Comparison of ENCODE assay signal across 9 cellular contexts in genomic region chr2:437772-438393, GRCh38.
DNase-seq lines count a peak whose midpoint lies in the region; ATAC-seq, FAIRE-seq and TF ChIP-seq lines count a peak whose summit lies in the region.
"Had no signal": no experiment of that assay in that cellular context is flagged by ENCODE, and none has a peak within 500 bp of the region (broad histone marks: within the 10 kb centered on the region; RNA-seq: fewer than 3 reads in every experiment).

No MANE protein-coding gene starts in this region.

- no peak overlapping the region for H3K4me2 ChIP-seq in HCT116 (ENCODE audit: low read length)

- intact Hi-C loops in HCT116 (cut with micrococcal nuclease), result no loop called here
- intact Hi-C loops in transverse colon (cut with DNase I; ENCODE audit: low total_unique reads), result no loop called here

- 17 to 23% methylated on average over 6 to 15 of the region's 15 CpGs for WGBS in transverse colon (ENCODE audit: low coverage in 1 of 2), 2 donors

- peaks cover 8% of the 10 kb centered on the region; the same call in 1 of the 2 replicates for H3K27me3 ChIP-seq in HCT116 (ENCODE audit: insufficient read depth, low read length)
- H3K27me3 ChIP-seq in endocrine pancreas (ENCODE audit: control insufficient read depth, insufficient read depth, low read length), result peaks cover 2% of the 10 kb centered on the region
- H3K27me3 ChIP-seq in transverse colon, result no peaks in the 10 kb centered on the region
- H3K27me3 ChIP-seq: vagina had no signal

- POLR2A ChIA-PET in HCT116 (lab: Charles Lee), result no interaction called here

- H3K79me2 ChIP-seq in HCT116 (ENCODE audit: insufficient read depth, low read length), result no peaks in the 10 kb centered on the region

- H3K9me3 ChIP-seq in HCT116 (ENCODE audit: control insufficient read depth in 1 of 2, insufficient read depth in 1 of 2, low read depth in 1 of 2, low read length in 2 of 2) (no peaks in the 10 kb centered on the region), endocrine pancreas (ENCODE audit: control insufficient read depth, low read length) (no peaks in the 10 kb centered on the region), transverse colon (no peaks in the 10 kb centered on the region)
- H3K9me3 ChIP-seq: vagina had no signal

- ATAC-seq in GM18517 (IDR thresholded peaks at IDR 0.05; ENCODE audit: unreplicated experiment), result peak; percentile 96
- ATAC-seq in HCT116, result peak; percentile 32; the same call in 1 of the 2 replicates

- H3K36me3 ChIP-seq in HCT116 (ENCODE audit: control insufficient read depth in 1 of 2, insufficient read depth in 2 of 2, low read length in 2 of 2), result no peaks in the 10 kb centered on the region
- no peaks in the 10 kb centered on the region for H3K36me3 ChIP-seq in endocrine pancreas (ENCODE audit: control insufficient read depth, insufficient read depth, low read length)
- no peaks in the 10 kb centered on the region for H3K36me3 ChIP-seq in transverse colon
- H3K36me3 ChIP-seq: vagina had no signal

- H3K9ac ChIP-seq in HCT116 (ENCODE audit: low read length) (no peak overlapping the region), endocrine pancreas (ENCODE audit: control insufficient read depth, insufficient read depth, low read length) (no peak overlapping the region)

- in situ Hi-C loops in transverse colon (cut with MboI; ENCODE audit: low pct_ligation_motif_present in 1 of 4, low pct_unique_long_range_greater_than_20kb in 1 of 4, low sequenced_read_pairs in 3 of 4), result no loop called here

- CTCF ChIA-PET in HCT116 (lab: Charles Lee), result no interaction called here

- H3K9me2 ChIP-seq in HCT116 (ENCODE audit: insufficient read depth), result no peaks in the 10 kb centered on the region

- no TSS peak for BruUV-seq in HCT116 (replicated peaks; lab: Mats Ljungman, UMichigan)

- no peak overlapping the region for H2AFZ ChIP-seq in HCT116 (ENCODE audit: low read depth, low read length, poor library complexity, severe bottlenecking)

- H4K20me1 ChIP-seq in HCT116 (ENCODE audit: insufficient read depth), result no peaks in the 10 kb centered on the region

- H3K4me1 ChIP-seq in HCT116 (ENCODE audit: control insufficient read depth in 1 of 2, insufficient read depth in 2 of 2, low read length in 2 of 2) (peaks cover 0 to 3% of the 10 kb centered on the region in 2 experiments; a peak in 1 of 4 replicates), endocrine pancreas (ENCODE audit: control insufficient read depth, insufficient read depth, low read length) (no peaks in the 10 kb centered on the region), transverse colon (no peaks in the 10 kb centered on the region)
- H3K4me1 ChIP-seq: vagina had no signal

- H3K4me3 ChIP-seq in HCT116 (replicated peaks in 1 of 2; ENCODE audit: low read depth in 1 of 2, low read length in 2 of 2), result no peak overlapping the region
- peak overlapping the region; percentile 48 for H3K4me3 ChIP-seq in endocrine pancreas (ENCODE audit: control insufficient read depth, insufficient read depth, low read length)
- H3K4me3 ChIP-seq in transverse colon, result no peak overlapping the region
- H3K4me3 ChIP-seq: vagina had no signal

- DNase-seq in HCT116 (ENCODE audit: low read depth, low spot score) (no peak), NCI-H1092 (lab: John Stamatoyannopoulos, UW) (peak; percentile 14), transverse colon (peak; percentile 77), T1000 (lab: John Stamatoyannopoulos, UW) (no peak), RCC 7860 (ENCODE audit: low spot score) (no peak)
- peak in 3 of 4 experiments; percentile 6 to 32 (median 29) for DNase-seq in activated CD4-positive, CD25-positive, alpha-beta regulatory T cell (lab: John Stamatoyannopoulos, UW)

- TF ChIP-seq POLR2A in HCT116 (IDR thresholded peaks at IDR 0.05; ENCODE audit: borderline replicate concordance, extremely low read depth, insufficient read depth, insufficient read length), result no peak
- TF ChIP-seq POLR2A in transverse colon (IDR thresholded peaks at IDR 0.05), result no peak

- RAD21 ChIA-PET in HCT116 (lab: Charles Lee; ENCODE audit: low non-redundant PET in 1 of 2, low total read pairs in 2 of 2, uncharacterized antibody in 2 of 2, unreplicated experiment in 2 of 2), result no interaction called here

- TF ChIP-seq RAD21 in HCT116 (IDR thresholded peaks at IDR 0.05; ENCODE audit: low read depth), result no peak

- FAIRE-seq in RCC 7860 (lab: Jason Lieb, UNC), result no peak

- H3K27ac ChIP-seq in HCT116 (ENCODE audit: low read depth, low read length) (no peak overlapping the region), transverse colon (peak overlapping the region in 3 of 4 donors; percentile 18 to 61 (median 25))
- H3K27ac ChIP-seq: vagina had no signal

- TF ChIP-seq EP300 in transverse colon (IDR thresholded peaks at IDR 0.05; ENCODE audit: low read depth), result no peak

- TF ChIP-seq CTCF in HCT116 (IDR thresholded peaks at IDR 0.05 in 2 of 3, conservative IDR thresholded peaks at IDR 0.05 in 1 of 3; ENCODE audit: borderline replicate concordance in 1 of 3, insufficient read depth in 1 of 3, low read depth in 2 of 3, low read length in 2 of 3), result no peak
- TF ChIP-seq CTCF in transverse colon (IDR thresholded peaks at IDR 0.05), result no peak

TF ChIP-seq in HCT116, 20 proteins besides CTCF, POLR2A, EP300 and RAD21:
- no peak for TF ChIP-seq FOSL1 (IDR thresholded peaks at IDR 0.05; ENCODE audit: low read depth)
- no peak for TF ChIP-seq TCF7L2 (IDR thresholded peaks at IDR 0.05; ENCODE audit: borderline replicate concordance, extremely low read depth, insufficient read depth, insufficient read length)
- TF ChIP-seq REST (IDR thresholded peaks at IDR 0.05; ENCODE audit: low read depth), result no peak
- no peak for TF ChIP-seq ATF3 (IDR thresholded peaks at IDR 0.05)
- TF ChIP-seq EZH2phosphoT487 (IDR thresholded peaks at IDR 0.05; ENCODE audit: borderline replicate concordance), result no peak
- TF ChIP-seq CBX3 (IDR thresholded peaks at IDR 0.05; ENCODE audit: low read depth), result no peak
- no peak for TF ChIP-seq MAX (IDR thresholded peaks at IDR 0.05)
- TF ChIP-seq EZH2 (IDR thresholded peaks at IDR 0.05), result no peak

Comparison
In these comparisons a context has a peak if more than half of its experiments do, and no peak if none do; other contexts are left out.
1. DNase-seq: peak in NCI-H1092 (single experiment), activated CD4-positive, CD25-positive, alpha-beta regulatory T cell (3 of 4) and transverse colon (single experiment); none in HCT116 (single experiment), T1000 (single experiment) and RCC 7860 (single experiment).